1 cellular context compared by ENCODE assay signal in genomic region chr15:49881866-49882265, GRCh38.
TF ChIP-seq lines count a peak whose summit lies in the region.

No MANE protein-coding gene starts in this region.

TF ChIP-seq in HepG2, 621 proteins besides CTCF, POLR2A, EP300 and RAD21 (continued from another document):
- no peak for TF ChIP-seq ZNF407 (CRISPR knock-in tag; IDR thresholded peaks at IDR 0.05; ENCODE audit: not compliant biosample characterization)
